In genomic region chr1:205450448-205450847, GRCh38 we compare ENCODE assay signal across 9 cellular contexts. TPM values are rescaled to one million over a fixed set of nuclear protein-coding genes. Genes with fewer than 3 reads are reported as not detected.
DNase-seq lines count a peak whose midpoint lies in the region; ATAC-seq and TF ChIP-seq lines count a peak whose summit lies in the region.
"Had no signal": no experiment of that assay in that cellular context is flagged by ENCODE, and none has a peak within 500 bp of the region (broad histone marks: within the 10 kb centered on the region; RNA-seq: fewer than 3 reads in every experiment).

No MANE protein-coding gene starts in this region.

- no peak for TF ChIP-seq CTCF in RWPE1 (conservative IDR thresholded peaks at IDR 0.05; ENCODE audit: low read depth)
- TF ChIP-seq CTCF in tibial nerve (IDR thresholded peaks at IDR 0.05): no peak

- no peak for TF ChIP-seq POLR2A in tibial nerve (IDR thresholded peaks at IDR 0.05)

- H3K27ac ChIP-seq in RWPE1 (peak overlapping the region; percentile 96), tibial nerve (no peak overlapping the region)
- H3K27ac ChIP-seq: uterus had no signal

- DNase-seq in DMS79 (lab: John Stamatoyannopoulos, UW) (peak; percentile 68), RWPE1 (ENCODE audit: low spot score) (no peak), islet precursor cell (peak; percentile 98), putamen (ENCODE audit: low spot score) (no peak), tibial nerve (ENCODE audit: low spot score in 2 of 2) (no peak)
- DNase-seq: NCI-H446 treated with DMSO at 0.1 percent for 48 hours, right cardiac atrium had no signal

- H3K4me3 ChIP-seq in tibial nerve: no peak overlapping the region
- H3K4me3 ChIP-seq: uterus had no signal

- WGBS in tibial nerve, 2 donors: 55 to 58% methylated on average over 4 of the region's 4 CpGs

- H3K27me3 ChIP-seq in tibial nerve: peaks cover 2 to 72% of the 10 kb centered on the region in 2 donors

- no peak for TF ChIP-seq EP300 in tibial nerve (IDR thresholded peaks at IDR 0.05)

- no peak for ATAC-seq in HG03521 (IDR thresholded peaks at IDR 0.05; ENCODE audit: unreplicated experiment)

- CTCF ChIA-PET in RWPE1 (lab: Yijun Ruan, JAX): interaction anchor here (0.6 to 3.0 kb wide), 6 partner anchors 10 to 322 kb away, joined by 3 to 26 read pairs (median 4); no protein-coding TSS in a partner anchor

- H3K36me3 ChIP-seq in tibial nerve: no peaks in the 10 kb centered on the region
- H3K36me3 ChIP-seq: uterus had no signal

- POLR2A ChIA-PET in RWPE1 (lab: Yijun Ruan, JAX; ENCODE audit: low non-redundant PET): interaction anchor here (0.6 to 1.2 kb wide), 2 partner anchors 12 to 28 kb away, joined by 3 to 6 read pairs; no protein-coding TSS in a partner anchor

- peaks cover 0 to 16% (median 4%) of the 10 kb centered on the region in 4 donors for H3K4me1 ChIP-seq in tibial nerve

- H3K9me3 ChIP-seq in tibial nerve: no peaks in the 10 kb centered on the region
- H3K9me3 ChIP-seq: uterus had no signal

RNA-seq across cellular contexts. Expression of gene BLACAT1, which starts 5.4 kb away (rescaled TPM):
- total RNA-seq in tibial nerve: under 1 TPM in 1 of 4 donors, not detected in 3; 0.44 TPM

RNA-seq across cellular contexts. Expression of gene LEMD1, which starts 28.6 kb away (rescaled TPM):
- total RNA-seq in tibial nerve: not detected
- total RNA-seq: right cardiac atrium had no signal

RNA-seq across cellular contexts. Expression of gene CDK18, which starts 54.0 kb away (rescaled TPM):
- total RNA-seq in tibial nerve: 10 to 100 TPM in 1 of 4 donors, 1 to 10 TPM in 3; 5.1 to 14.1 (median 7.5) TPM

Comparison
In these comparisons a context has a peak if more than half of its experiments do, and no peak if none do; other contexts are left out.
1. DNase-seq: peak in DMS79 (single experiment) and islet precursor cell (single experiment); none in RWPE1 (single experiment), putamen (single experiment) and tibial nerve (0 of 2).